In genomic region chr17:16492613-16493290, GRCh38 we compare ENCODE assay signal across 8 cellular contexts. TPM values are rescaled to one million over a fixed set of nuclear protein-coding genes. Genes with fewer than 3 reads are reported as not detected.
DNase-seq lines count a peak whose midpoint lies in the region; ATAC-seq and TF ChIP-seq lines count a peak whose summit lies in the region.

No MANE protein-coding gene starts in this region.

- H3K4me1 ChIP-seq in duodenal mucosa (ENCODE audit: control insufficient read depth in 1 of 2, insufficient read depth in 2 of 2, low read length in 2 of 2) (peaks cover 24 to 37% of the 10 kb centered on the region in 2 donors), neural progenitor cell (peaks cover 13% of the 10 kb centered on the region)

- peaks cover 19% of the 10 kb centered on the region for H3F3A ChIP-seq in neural progenitor cell (ENCODE audit: low read depth)

- H3K4me3 ChIP-seq in BJ (ENCODE audit: low read depth, low read length): peak overlapping the region; percentile 35
- peak overlapping the region; percentile 46 for H3K4me3 ChIP-seq in LNCaP clone FGC (ENCODE audit: low read depth, low read length)
- H3K4me3 ChIP-seq in duodenal mucosa (ENCODE audit: low read depth in 1 of 2, low read length in 2 of 2): peak overlapping the region; percentile 59
- H3K4me3 ChIP-seq in neural progenitor cell: peak overlapping the region; percentile 37

- peaks cover 2% of the 10 kb centered on the region for H3K9me3 Mint-ChIP-seq in neural progenitor cell

- H2AFZ ChIP-seq in neural progenitor cell (replicated peaks): peak overlapping the region; percentile 73

- peak overlapping the region; percentile 72 for H3K4me2 ChIP-seq in neural progenitor cell

- in situ Hi-C loops in GM13976 (cut with MboI; ENCODE audit: low sequenced_read_pairs, unreplicated experiment): no loop called here

- no peaks in the 10 kb centered on the region for H3K79me2 ChIP-seq in neural progenitor cell (ENCODE audit: low read depth)

- peaks cover 1% of the 10 kb centered on the region for H3K36me3 Mint-ChIP-seq in neural progenitor cell

- no peak for DNase-seq in BJ (ENCODE audit: low read depth)
- no peak for DNase-seq in LNCaP clone FGC (ENCODE audit: low read depth)
- no peak for DNase-seq in neural progenitor cell (ENCODE audit: low spot score)
- no peak for DNase-seq in GM13976 (ENCODE audit: low spot score)
- DNase-seq in globus pallidus (ENCODE audit: low spot score): no peak
- no peak for DNase-seq in effector CD4-positive, alpha-beta T cell

- peaks cover 36% of the 10 kb centered on the region for H3K4me1 Mint-ChIP-seq in neural progenitor cell

- H3K9me3 ChIP-seq in duodenal mucosa (ENCODE audit: control insufficient read depth in 1 of 2, low read length in 2 of 2) (no peaks in the 10 kb centered on the region), neural progenitor cell (ENCODE audit: low read depth) (no peaks in the 10 kb centered on the region)

- peaks cover 27% of the 10 kb centered on the region for H3K27me3 Mint-ChIP-seq in neural progenitor cell (ENCODE audit: insufficient read depth, low read depth)

- CTCF ChIA-PET in BJ (lab: Yijun Ruan, JAX): interaction anchor here (1.3 to 1.8 kb wide), 3 partner anchors 10 to 39 kb away, joined by 4 to 5 read pairs (median 5); no protein-coding TSS in a partner anchor

- TF ChIP-seq CTCF in BJ (IDR thresholded peaks at IDR 0.05; ENCODE audit: insufficient read depth, low read depth, low read length) (no peak), LNCaP clone FGC (IDR thresholded peaks at IDR 0.05; ENCODE audit: control insufficient read depth, extremely low read depth, insufficient read depth) (no peak), neural progenitor cell (IDR thresholded peaks at IDR 0.05) (no peak), GM13976 (IDR thresholded peaks at IDR 0.05; ENCODE audit: borderline replicate concordance, control extremely low read depth, extremely low read depth, insufficient read depth, missing control alignments) (no peak)

- no peak for ATAC-seq in GM18858 (IDR thresholded peaks at IDR 0.05; ENCODE audit: unreplicated experiment)

- peak overlapping the region; percentile 39 to 40 for H3K9ac ChIP-seq in duodenal mucosa (ENCODE audit: low read depth in 1 of 2, low read length in 2 of 2)
- H3K9ac ChIP-seq in neural progenitor cell: no peak overlapping the region

- no peaks in the 10 kb centered on the region for H3K36me3 ChIP-seq in BJ (ENCODE audit: control insufficient read depth, insufficient read depth, low read length)
- peaks cover 0 to under 1% of the 10 kb centered on the region in 2 donors for H3K36me3 ChIP-seq in duodenal mucosa (ENCODE audit: control insufficient read depth in 1 of 2, insufficient read depth in 2 of 2, low read length in 2 of 2)
- H3K36me3 ChIP-seq in neural progenitor cell: no peaks in the 10 kb centered on the region

- no peak overlapping the region for H3K27ac Mint-ChIP-seq in neural progenitor cell

- H3K27ac ChIP-seq in duodenal mucosa (ENCODE audit: low read depth, low read length) (no peak overlapping the region), neural progenitor cell (no peak overlapping the region)

- H3K27me3 ChIP-seq in BJ (ENCODE audit: control insufficient read depth, insufficient read depth, low read length): peaks cover 25% of the 10 kb centered on the region
- H3K27me3 ChIP-seq in duodenal mucosa (ENCODE audit: control insufficient read depth in 1 of 2, insufficient read depth in 2 of 2, low read length in 2 of 2): no peaks in the 10 kb centered on the region
- H3K27me3 ChIP-seq in neural progenitor cell: peaks cover 69% of the 10 kb centered on the region

- POLR2A ChIA-PET in BJ (lab: Charles Lee): no interaction called here

- peaks cover 4% of the 10 kb centered on the region for H4K20me1 ChIP-seq in neural progenitor cell (ENCODE audit: low read depth)

- H3K4me3 Mint-ChIP-seq in neural progenitor cell: peak overlapping the region; percentile 89

RNA-seq across cellular contexts. Expression of gene LRRC75A, which starts 0.8 kb away (rescaled TPM):
- 0.82 and 1.3 TPM in 2 replicates for polyA plus RNA-seq in BJ (2011; rRNA removed)
- 0.33 and 0.36 TPM in 2 replicates for polyA minus RNA-seq in BJ (2011; rRNA and poly(A)+ RNA removed)
- 4.0 and 7.2 TPM in 2 replicates for total RNA-seq in neural progenitor cell (ENCODE audit: low replicate concordance)
